1 cellular context compared by ENCODE assay signal in genomic region chr9:75149841-75150241, GRCh38.
TF ChIP-seq lines count a peak whose summit lies in the region.

No MANE protein-coding gene starts in this region.

TF ChIP-seq in K562, 482 proteins besides CTCF, POLR2A, EP300 and RAD21 (continued from another document):
- TF ChIP-seq, protein P1, sequence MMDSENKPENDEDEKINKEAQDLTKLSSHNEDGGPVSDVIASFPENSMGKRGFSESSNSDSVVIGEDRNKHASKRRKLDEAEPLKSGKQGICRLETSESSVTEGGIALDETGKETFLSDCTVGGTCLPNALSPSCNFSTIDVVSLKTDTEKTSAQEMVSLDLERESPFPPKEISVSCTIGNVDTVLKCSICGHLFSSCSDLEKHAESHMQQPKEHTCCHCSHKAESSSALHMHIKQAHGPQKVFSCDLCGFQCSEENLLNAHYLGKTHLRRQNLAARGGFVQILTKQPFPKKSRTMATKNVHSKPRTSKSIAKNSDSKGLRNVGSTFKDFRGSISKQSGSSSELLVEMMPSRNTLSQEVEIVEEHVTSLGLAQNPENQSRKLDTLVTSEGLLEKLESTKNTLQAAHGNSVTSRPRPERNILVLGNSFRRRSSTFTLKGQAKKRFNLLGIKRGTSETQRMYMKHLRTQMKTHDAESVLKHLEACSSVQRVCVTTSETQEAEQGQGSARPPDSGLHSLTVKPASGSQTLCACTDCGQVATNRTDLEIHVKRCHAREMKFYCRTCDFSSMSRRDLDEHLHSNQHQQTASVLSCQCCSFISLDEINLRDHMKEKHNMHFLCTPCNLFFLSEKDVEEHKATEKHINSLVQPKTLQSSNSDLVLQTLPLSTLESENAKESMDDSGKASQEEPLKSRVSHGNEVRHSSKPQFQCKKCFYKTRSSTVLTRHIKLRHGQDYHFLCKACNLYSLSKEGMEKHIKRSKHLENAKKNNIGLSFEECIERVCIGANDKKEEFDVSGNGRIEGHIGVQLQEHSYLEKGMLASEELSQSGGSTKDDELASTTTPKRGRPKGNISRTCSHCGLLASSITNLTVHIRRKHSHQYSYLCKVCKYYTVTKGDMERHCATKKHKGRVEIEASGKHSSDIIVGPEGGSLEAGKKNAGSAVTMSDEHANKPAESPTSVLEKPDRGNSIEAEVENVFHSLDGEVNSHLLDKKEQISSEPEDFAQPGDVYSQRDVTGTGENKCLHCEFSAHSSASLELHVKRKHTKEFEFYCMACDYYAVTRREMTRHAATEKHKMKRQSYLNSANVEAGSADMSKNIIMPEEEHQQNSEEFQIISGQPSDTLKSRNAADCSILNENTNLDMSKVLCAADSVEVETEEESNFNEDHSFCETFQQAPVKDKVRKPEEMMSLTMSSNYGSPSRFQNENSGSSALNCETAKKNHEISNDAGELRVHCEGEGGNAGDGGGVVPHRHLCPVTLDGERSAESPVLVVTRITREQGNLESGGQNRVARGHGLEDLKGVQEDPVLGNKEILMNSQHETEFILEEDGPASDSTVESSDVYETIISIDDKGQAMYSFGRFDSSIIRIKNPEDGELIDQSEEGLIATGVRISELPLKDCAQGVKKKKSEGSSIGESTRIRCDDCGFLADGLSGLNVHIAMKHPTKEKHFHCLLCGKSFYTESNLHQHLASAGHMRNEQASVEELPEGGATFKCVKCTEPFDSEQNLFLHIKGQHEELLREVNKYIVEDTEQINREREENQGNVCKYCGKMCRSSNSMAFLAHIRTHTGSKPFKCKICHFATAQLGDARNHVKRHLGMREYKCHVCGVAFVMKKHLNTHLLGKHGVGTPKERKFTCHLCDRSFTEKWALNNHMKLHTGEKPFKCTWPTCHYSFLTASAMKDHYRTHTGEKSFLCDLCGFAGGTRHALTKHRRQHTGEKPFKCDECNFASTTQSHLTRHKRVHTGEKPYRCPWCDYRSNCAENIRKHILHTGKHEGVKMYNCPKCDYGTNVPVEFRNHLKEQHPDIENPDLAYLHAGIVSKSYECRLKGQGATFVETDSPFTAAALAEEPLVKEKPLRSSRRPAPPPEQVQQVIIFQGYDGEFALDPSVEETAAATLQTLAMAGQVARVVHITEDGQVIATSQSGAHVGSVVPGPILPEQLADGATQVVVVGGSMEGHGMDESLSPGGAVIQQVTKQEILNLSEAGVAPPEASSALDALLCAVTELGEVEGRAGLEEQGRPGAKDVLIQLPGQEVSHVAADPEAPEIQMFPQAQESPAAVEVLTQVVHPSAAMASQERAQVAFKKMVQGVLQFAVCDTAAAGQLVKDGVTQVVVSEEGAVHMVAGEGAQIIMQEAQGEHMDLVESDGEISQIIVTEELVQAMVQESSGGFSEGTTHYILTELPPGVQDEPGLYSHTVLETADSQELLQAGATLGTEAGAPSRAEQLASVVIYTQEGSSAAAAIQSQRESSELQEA (IDR thresholded peaks at IDR 0.05; ENCODE audit: low read depth): no peak
- no peak for TF ChIP-seq ZNF507 (tag; conservative IDR thresholded peaks at IDR 0.05)
